1 cellular context compared by ENCODE assay signal in genomic region chr9:114344692-114345091, GRCh38.
TF ChIP-seq lines count a peak whose summit lies in the region.

No MANE protein-coding gene starts in this region.

TF ChIP-seq in SK-N-SH, 30 proteins besides CTCF, POLR2A, EP300 and RAD21:
- TF ChIP-seq TCF12 (IDR thresholded peaks at IDR 0.05) (no peak), EZH2phosphoT487 (IDR thresholded peaks at IDR 0.05; ENCODE audit: borderline replicate concordance, low read depth) (no peak), FOXM1 (IDR thresholded peaks at IDR 0.05; ENCODE audit: low read depth) (no peak), ELF1 (IDR thresholded peaks at IDR 0.05) (no peak), USF1 (IDR thresholded peaks at IDR 0.05; ENCODE audit: borderline replicate concordance, low read depth) (no peak), RXRA (IDR thresholded peaks at IDR 0.05; ENCODE audit: borderline replicate concordance, low read depth) (no peak), NRF1 (IDR thresholded peaks at IDR 0.05; ENCODE audit: low read depth, low read length) (no peak), TEAD4 (IDR thresholded peaks at IDR 0.05; ENCODE audit: borderline replicate concordance, insufficient read depth) (no peak)
